17 cellular contexts compared by ENCODE assay signal in genomic region chr13:46345866-46346265, GRCh38. TPM values are rescaled to one million over a fixed set of nuclear protein-coding genes. Genes with fewer than 3 reads are reported as not detected.
"Had no signal": no experiment of that assay in that cellular context is flagged by ENCODE, and none has a peak within 500 bp of the region (broad histone marks: within the 10 kb centered on the region; RNA-seq: fewer than 3 reads in every experiment).

No MANE protein-coding gene starts in this region.

- H3K9me3 ChIP-seq: breast epithelium, left lung, mucosa of descending colon, psoas muscle, right lobe of liver, spleen, stomach, thoracic aorta had no signal

- H3K27me3 Mint-ChIP-seq: activated CD4-positive, alpha-beta T cell treated with anti-CD3 and anti-CD28 coated beads, Interleukin-2, amount 10 ng/mL, durations not matched to agents 7 days and 5 days; activated naive CD8-positive, alpha-beta T cell treated with anti-CD3 and anti-CD28 coated beads, Interleukin-2, amount 10 ng/mL, durations not matched to agents 7 days and 5 days had no signal

- H3K36me3 ChIP-seq: breast epithelium, right lobe of liver, stomach, thoracic aorta had no signal

- H3K4me3 Mint-ChIP-seq: activated CD4-positive, alpha-beta T cell treated with anti-CD3 and anti-CD28 coated beads, Interleukin-2, amount 10 ng/mL, durations not matched to agents 7 days and 5 days; activated naive CD8-positive, alpha-beta T cell treated with anti-CD3 and anti-CD28 coated beads, Interleukin-2, amount 10 ng/mL, durations not matched to agents 7 days and 5 days; activated T-helper 1 cell treated with anti-CD3 and anti-CD28 coated beads, Interleukin-12 subunit alpha, Interleukin-12 subunit beta, Interleukin-2, Interleukin-4 antibody, amounts not matched to agents 30 ng/mL and 10 ng/mL and 1 ng/mL, durations not matched to agents 14 hours and 24 hours and 36 hours; natural killer cell; T-helper 2 cell treated with Interferon-gamma antibody and Interleukin-4, amounts not matched to agents 5 μg/mL and 100 μg/mL, for 36 hours had no signal

- H3K27ac Mint-ChIP-seq: activated CD4-positive, alpha-beta T cell treated with anti-CD3 and anti-CD28 coated beads, Interleukin-2, amount 10 ng/mL, durations not matched to agents 7 days and 5 days; activated naive CD8-positive, alpha-beta T cell treated with anti-CD3 and anti-CD28 coated beads, Interleukin-2, amount 10 ng/mL, durations not matched to agents 7 days and 5 days; activated T-helper 1 cell treated with anti-CD3 and anti-CD28 coated beads, Interleukin-12 subunit alpha, Interleukin-12 subunit beta, Interleukin-2, Interleukin-4 antibody, amounts not matched to agents 30 ng/mL and 10 ng/mL and 1 ng/mL, durations not matched to agents 14 hours and 24 hours and 36 hours; natural killer cell; T-helper 2 cell treated with Interferon-gamma antibody and Interleukin-4, amounts not matched to agents 5 μg/mL and 100 μg/mL, for 36 hours had no signal

- ATAC-seq: left lung, mucosa of descending colon, psoas muscle, right lobe of liver had no signal

- H3K27me3 ChIP-seq: breast epithelium, hepatocyte, left lung, right lobe of liver, spleen, stomach had no signal

- H3K4me1 ChIP-seq: breast epithelium, psoas muscle, right lobe of liver, stomach had no signal

- H3K36me3 Mint-ChIP-seq: activated naive CD8-positive, alpha-beta T cell treated with anti-CD3 and anti-CD28 coated beads, Interleukin-2, amount 10 ng/mL, durations not matched to agents 7 days and 5 days; natural killer cell had no signal

- H3K9me3 Mint-ChIP-seq: natural killer cell had no signal

- H3K4me3 ChIP-seq: breast epithelium, hepatocyte, left lung, mucosa of descending colon, psoas muscle, right lobe of liver, spleen, stomach, thoracic aorta had no signal

- DNase-seq: activated CD4-positive, alpha-beta T cell treated with anti-CD3 and anti-CD28 coated beads, Interleukin-2, amount 10 ng/mL, durations not matched to agents 7 days and 5 days; activated naive CD8-positive, alpha-beta T cell treated with anti-CD3 and anti-CD28 coated beads, Interleukin-2, amount 10 ng/mL, durations not matched to agents 7 days and 5 days; cerebellar nuclear complex; dermis blood vessel endothelial cell; left lung; mucosa of descending colon; natural killer cell; psoas muscle; right lobe of liver; spleen; stomach had no signal

- H3K27ac ChIP-seq: breast epithelium, epithelial cell of prostate, hepatocyte, left lung, psoas muscle, right lobe of liver, spleen, stomach, thoracic aorta had no signal

RNA-seq across cellular contexts. Expression of gene RUBCNL, which starts 41.2 kb away (rescaled TPM):
- total RNA-seq: activated CD4-positive, alpha-beta T cell treated with anti-CD3 and anti-CD28 coated beads, Interleukin-2, amount 10 ng/mL, durations not matched to agents 7 days and 5 days had no signal
